13 cellular contexts compared by ENCODE assay signal in genomic region chr3:184737641-184738518, GRCh38. TPM values are rescaled to one million over a fixed set of nuclear protein-coding genes. Genes with fewer than 3 reads are reported as not detected.
A peak's percentile ranks its signal among the peaks of the same experiment; 100 is the strongest.
DNase-seq lines count a peak whose midpoint lies in the region; ATAC-seq and TF ChIP-seq lines count a peak whose summit lies in the region.
"Had no signal": no experiment of that assay in that cellular context is flagged by ENCODE, and none has a peak within 500 bp of the region (broad histone marks: within the 10 kb centered on the region; RNA-seq: fewer than 3 reads in every experiment).

No MANE protein-coding gene starts in this region.

- WGBS in psoas muscle, 3 donors: 65 to 67% (median 66%) methylated on average over 15 of the region's 15 CpGs

- no peak overlapping the region for H3K9ac ChIP-seq in adipocyte (ENCODE audit: low read length)

- DNase-seq in HCEC 1CT: peak; percentile 57
- DNase-seq in adipocyte (ENCODE audit: low read depth): peak; percentile 64
- peak; percentile 48 for DNase-seq in fibroblast of villous mesenchyme (ENCODE audit: low read depth)
- DNase-seq in renal cortical epithelial cell (ENCODE audit: low read depth): peak; percentile 16
- DNase-seq in NCI-H2196 (lab: John Stamatoyannopoulos, UW; ENCODE audit: unreplicated experiment): no peak
- no peak for DNase-seq in NCI-H2171 treated with DMSO at 0.1 percent for 48 hours (lab: John Stamatoyannopoulos, UW)
- no peak for DNase-seq in psoas muscle
- DNase-seq: activated CD4-positive, alpha-beta T cell treated with anti-CD3 and anti-CD28 coated beads for 36 hours; DMS79; Kasumi-1 had no signal

- peaks cover 30% of the 10 kb centered on the region for H3K4me1 ChIP-seq in adipocyte (ENCODE audit: control insufficient read depth, insufficient read depth, low read length)
- no peaks in the 10 kb centered on the region for H3K4me1 ChIP-seq in psoas muscle
- H3K4me1 ChIP-seq: adrenal gland had no signal

- H3K27me3 ChIP-seq in adipocyte (replicated peaks; ENCODE audit: control insufficient read depth, insufficient read depth, low read length): no peaks in the 10 kb centered on the region
- no peaks in the 10 kb centered on the region for H3K27me3 ChIP-seq in psoas muscle (ENCODE audit: insufficient read depth in 3 of 3, low read length in 2 of 3)
- H3K27me3 ChIP-seq: adrenal gland had no signal

- intact Hi-C loops in psoas muscle (cut with DNase I): no loop called here

- no peak for TF ChIP-seq CTCF in fibroblast of villous mesenchyme (IDR thresholded peaks at IDR 0.05; ENCODE audit: insufficient read depth, low read depth, low read length)
- no peak for TF ChIP-seq CTCF in psoas muscle (IDR thresholded peaks at IDR 0.05)

- H3K36me3 ChIP-seq in adipocyte (ENCODE audit: control insufficient read depth, insufficient read depth, low read length, severe bottlenecking): no peaks in the 10 kb centered on the region
- no peaks in the 10 kb centered on the region for H3K36me3 ChIP-seq in psoas muscle (ENCODE audit: insufficient read depth in 1 of 2, low read depth in 1 of 2)
- H3K36me3 ChIP-seq: adrenal gland had no signal

- no peak overlapping the region for H3K27ac ChIP-seq in psoas muscle
- H3K27ac ChIP-seq: adrenal gland had no signal

- H3K4me3 ChIP-seq in adipocyte (ENCODE audit: low read length) (no peak overlapping the region), fibroblast of villous mesenchyme (ENCODE audit: low read depth, low read length) (no peak overlapping the region), psoas muscle (no peak overlapping the region)
- H3K4me3 ChIP-seq: adrenal gland had no signal

- no peak for ATAC-seq in GM18867 (IDR thresholded peaks at IDR 0.05; ENCODE audit: unreplicated experiment)
- ATAC-seq in psoas muscle: no peak
- ATAC-seq: activated CD4-positive, alpha-beta T cell treated with anti-CD3 and anti-CD28 coated beads for 36 hours; stimulated activated effector memory CD8-positive, alpha-beta T cell treated with anti-CD3 and anti-CD28 coated beads, Interleukin-12 subunit alpha, Interleukin-12 subunit beta, amount 100 ng/mL, for 72 hours had no signal

- H3K9me3 ChIP-seq in adipocyte (ENCODE audit: control insufficient read depth, low read length): no peaks in the 10 kb centered on the region
- H3K9me3 ChIP-seq in psoas muscle: no peaks in the 10 kb centered on the region
- H3K9me3 ChIP-seq: adrenal gland had no signal

RNA-seq across cellular contexts. Expression of gene MAGEF1, which starts 26.0 kb away (rescaled TPM):
- 20.6 and 23.7 TPM in 2 replicates for total RNA-seq in fibroblast of villous mesenchyme
- 15.3 and 23.4 TPM in 2 replicates for total RNA-seq in renal cortical epithelial cell
- total RNA-seq in psoas muscle: 10 to 100 TPM; 13.0 to 23.6 (median 15.9) TPM
- polyA plus RNA-seq in psoas muscle: 10 to 100 TPM; 14.3 to 27.3 (median 27.1) TPM

Comparison
In these comparisons a context has a peak if more than half of its experiments do, and no peak if none do; other contexts are left out.
1. DNase-seq: peak in HCEC 1CT (single experiment), adipocyte (single experiment), fibroblast of villous mesenchyme (single experiment) and renal cortical epithelial cell (single experiment); none in NCI-H2196 (single experiment), NCI-H2171 treated with DMSO at 0.1 percent for 48 hours (single experiment) and psoas muscle (0 of 2).